2 cellular contexts compared by ENCODE assay signal in genomic region chr1:87013385-87013784, GRCh38.
A peak's percentile ranks its signal among the peaks of the same experiment; 100 is the strongest.
TF ChIP-seq lines count a peak whose summit lies in the region.

No MANE protein-coding gene starts in this region.

TF ChIP-seq in HEK293, 187 proteins besides CTCF, POLR2A, EP300 and RAD21 (continued from another document):
- peak; percentile 97; the same call in 1 of the 2 replicates for TF ChIP-seq TRIM28 (IDR thresholded peaks at IDR 0.05; ENCODE audit: borderline replicate concordance, low read length)
- TF ChIP-seq SETDB1 (IDR thresholded peaks at IDR 0.05; ENCODE audit: insufficient read length, low read length), result peak; percentile 95
- TF ChIP-seq ZNF626 (tag by site-specific recombination; IDR thresholded peaks at IDR 0.05), result 0 out of 2 replicates have a peak, but pooled peaks have one; percentile 41
- peak; percentile 34 for TF ChIP-seq ZNF529 (tag by site-specific recombination; IDR thresholded peaks at IDR 0.05; ENCODE audit: insufficient replicate concordance)
- peak; percentile 100 for TF ChIP-seq ZNF585B (tag by site-specific recombination; IDR thresholded peaks at IDR 0.05)
- TF ChIP-seq ZNF510 (tag by site-specific recombination; IDR thresholded peaks at IDR 0.05; ENCODE audit: insufficient replicate concordance), result peak; percentile 33
- peak; percentile 35; the same call in 1 of the 2 replicates for TF ChIP-seq ZNF549 (tag by site-specific recombination; IDR thresholded peaks at IDR 0.05)
TF ChIP-seq in HEK293: peak in this region for 8; not testable (repeated sequence) for 179.

TF ChIP-seq in K562, 482 proteins besides CTCF, POLR2A, EP300 and RAD21 (continued from another document):
- TF ChIP-seq CHAMP1 (IDR thresholded peaks at IDR 0.05), result peak; percentile 47; the same call in 1 of the 2 replicates
- TF ChIP-seq ZNF280A (IDR thresholded peaks at IDR 0.05; ENCODE audit: low read depth, partially characterized antibody), result peak; percentile 83
- peak; percentile 60 to 73; a peak in 3 of 4 replicates for TF ChIP-seq TRIM24 (IDR thresholded peaks at IDR 0.05)
- TF ChIP-seq YY1 (IDR thresholded peaks at IDR 0.05; ENCODE audit: borderline replicate concordance in 1 of 3, control insufficient read depth in 1 of 3, extremely low read depth in 1 of 3, insufficient read depth in 3 of 3, insufficient read length in 1 of 3, insufficient replicate concordance in 2 of 3, low read depth in 1 of 3, low read length in 2 of 3), result peak in 1 of 3 experiments; percentile 41
- TF ChIP-seq CBX5 (IDR thresholded peaks at IDR 0.05; ENCODE audit: borderline replicate concordance, low read depth), result peak; percentile 87
- TF ChIP-seq TRIM28 (IDR thresholded peaks at IDR 0.05), result peak; percentile 95
